Comparison of ENCODE assay signal across 8 cellular contexts in the genomic region with DNA sequence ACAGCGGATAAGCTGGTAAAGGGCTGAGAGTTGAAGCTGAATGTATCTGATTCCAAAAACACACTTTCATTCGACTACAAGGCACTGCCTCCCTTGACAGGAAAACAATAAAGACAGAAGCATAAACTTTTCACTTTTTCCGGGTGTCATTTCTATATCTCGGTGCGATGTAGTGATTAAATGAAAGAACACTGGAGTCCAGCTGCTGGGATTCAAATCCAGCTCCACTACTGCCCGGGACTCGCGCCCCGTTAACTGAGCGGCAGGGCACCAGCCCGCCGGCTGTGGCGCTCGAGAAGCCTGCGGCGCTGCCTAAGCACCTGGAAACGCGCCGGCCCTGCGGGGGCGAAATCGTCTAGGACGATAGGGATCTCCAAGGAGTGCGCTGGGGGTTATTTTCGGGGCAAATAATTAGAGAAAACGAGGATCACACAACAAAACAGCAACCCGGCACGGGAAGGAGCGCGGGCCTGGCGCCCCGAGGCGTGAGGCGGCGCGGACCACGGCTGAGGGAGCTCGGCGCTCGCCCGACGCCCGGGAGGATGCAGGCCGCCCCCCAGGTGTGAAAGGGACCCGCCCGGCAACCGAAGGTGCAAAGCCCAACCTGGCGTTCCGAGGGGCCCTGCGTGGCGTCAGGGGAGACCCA. TPM values are rescaled to one million over a fixed set of nuclear protein-coding genes. Genes with fewer than 3 reads are reported as not detected.
A peak's percentile ranks its signal among the peaks of the same experiment; 100 is the strongest.
DNase-seq lines count a peak whose midpoint lies in the region; ATAC-seq and TF ChIP-seq lines count a peak whose summit lies in the region.

No MANE protein-coding gene starts in this region.

- under 1% methylated on average over 22 of the region's 51 CpGs for WGBS in esophagus muscularis mucosa

- intact Hi-C loops in esophagus muscularis mucosa (cut with DNase I) = no loop called here

- peak overlapping the region; percentile 88 to 99 (median 92) for H3K4me3 ChIP-seq in esophagus muscularis mucosa

- DNase-seq in AG20443 (ENCODE audit: low spot score) (peak; percentile 88), NOMO-1 treated with DMSO at 0.1 percent for 48 hours (lab: John Stamatoyannopoulos, UW; ENCODE audit: unreplicated experiment) (peak; percentile 63), activated T-cell treated with anti-CD3 and anti-CD28 coated beads for 48 hours (ENCODE audit: low read depth) (peak; percentile 66), esophagus muscularis mucosa (ENCODE audit: extremely low spot score) (no peak), myocyte (ENCODE audit: low read depth) (peak; percentile 81)
- DNase-seq in stimulated activated effector memory CD8-positive, alpha-beta T cell treated with anti-CD3 and anti-CD28 coated beads, Interleukin-12 subunit alpha, Interleukin-12 subunit beta, amount 100 ng/mL, for 72 hours (ENCODE audit: low spot score in 2 of 2) = peak in 1 of 2 donors; percentile 38

- peak overlapping the region; percentile 94 for H3K4me3 Mint-ChIP-seq in stimulated activated effector memory CD8-positive, alpha-beta T cell treated with anti-CD3 and anti-CD28 coated beads, Interleukin-12 subunit alpha, Interleukin-12 subunit beta, amount 100 ng/mL, for 72 hours

- H3K36me3 ChIP-seq in esophagus muscularis mucosa = no peaks in the 10 kb centered on the region

- no peaks in the 10 kb centered on the region for H3K9me3 Mint-ChIP-seq in stimulated activated effector memory CD8-positive, alpha-beta T cell treated with anti-CD3 and anti-CD28 coated beads, Interleukin-12 subunit alpha, Interleukin-12 subunit beta, amount 100 ng/mL, for 72 hours

- H3K4me1 ChIP-seq in esophagus muscularis mucosa = peaks cover 19 to 34% (median 30%) of the 10 kb centered on the region in 4 donors

- H3K4me1 Mint-ChIP-seq in stimulated activated effector memory CD8-positive, alpha-beta T cell treated with anti-CD3 and anti-CD28 coated beads, Interleukin-12 subunit alpha, Interleukin-12 subunit beta, amount 100 ng/mL, for 72 hours = peaks cover 26% of the 10 kb centered on the region

- no peaks in the 10 kb centered on the region for H3K9me3 ChIP-seq in esophagus muscularis mucosa

- H3K36me3 Mint-ChIP-seq in stimulated activated effector memory CD8-positive, alpha-beta T cell treated with anti-CD3 and anti-CD28 coated beads, Interleukin-12 subunit alpha, Interleukin-12 subunit beta, amount 100 ng/mL, for 72 hours = peaks cover 26% of the 10 kb centered on the region

- TF ChIP-seq POLR2A in esophagus muscularis mucosa (IDR thresholded peaks at IDR 0.05; ENCODE audit: low read depth) = no peak

- ATAC-seq in GM18909 (IDR thresholded peaks at IDR 0.05; ENCODE audit: poor library complexity, unreplicated experiment) (peak; percentile 41), HG03280 (IDR thresholded peaks at IDR 0.05; ENCODE audit: unreplicated experiment) (peak; percentile 58)
- peak; percentile 68 for ATAC-seq in stimulated activated effector memory CD8-positive, alpha-beta T cell treated with anti-CD3 and anti-CD28 coated beads, Interleukin-12 subunit alpha, Interleukin-12 subunit beta, amount 100 ng/mL, for 72 hours

- no peaks in the 10 kb centered on the region for H3K27me3 ChIP-seq in esophagus muscularis mucosa

- H3K27ac ChIP-seq in esophagus muscularis mucosa (replicated peaks in 1 of 4) = peak overlapping the region; percentile 96 to 99 (median 96)

- peak; percentile 41 to 79 (median 51) for TF ChIP-seq CTCF in esophagus muscularis mucosa (IDR thresholded peaks at IDR 0.05)

- no peak for TF ChIP-seq EP300 in esophagus muscularis mucosa (IDR thresholded peaks at IDR 0.05)

- peak overlapping the region; percentile 94 for H3K27ac Mint-ChIP-seq in stimulated activated effector memory CD8-positive, alpha-beta T cell treated with anti-CD3 and anti-CD28 coated beads, Interleukin-12 subunit alpha, Interleukin-12 subunit beta, amount 100 ng/mL, for 72 hours

RNA-seq across cellular contexts. Expression of gene UIMC1, which starts 0.8 kb away (rescaled TPM):
- total RNA-seq in esophagus muscularis mucosa = 10 to 100 TPM; 34.7 to 51.1 (median 48.9) TPM
- total RNA-seq in myocyte = 23.3 and 25.8 TPM in 2 replicates
- 20.4 TPM for polyA plus RNA-seq in myocyte (2012)

RNA-seq across cellular contexts. Expression of gene ZNF346, which starts 16.8 kb away (rescaled TPM):
- total RNA-seq in esophagus muscularis mucosa = 10 to 100 TPM; 14.4 to 22.9 (median 18.5) TPM
- 13.4 and 15.0 TPM in 2 replicates for total RNA-seq in myocyte
- 12.8 TPM for polyA plus RNA-seq in myocyte (2012)
